8 cellular contexts compared by ENCODE assay signal in genomic region chr6:156685823-156686428, GRCh38.
DNase-seq lines count a peak whose midpoint lies in the region; ATAC-seq and TF ChIP-seq lines count a peak whose summit lies in the region.

No MANE protein-coding gene starts in this region.

- POLR2A ChIA-PET in activated CD8-positive, alpha-beta T cell treated with anti-CD3 and anti-CD28 coated beads for 36 hours (lab: Charles Lee) = interaction anchor here (0.6 to 1.4 kb wide), 2 partner anchors 17 to 91 kb away, joined by 3 read pairs; partner anchors contain the start of gene ARID1B

- intact Hi-C loops in activated CD8-positive, alpha-beta T cell treated with anti-CD3 and anti-CD28 coated beads for 36 hours (cut with micrococcal nuclease) = loop anchor here (2.0 kb wide), 1 partner anchor 91 kb away; the partner anchor contains the start of gene ARID1B

- H3K4me3 ChIP-seq in iPS-20b (ENCODE audit: low read length) = peak overlapping the region; percentile 72

- ATAC-seq in activated CD8-positive, alpha-beta T cell treated with anti-CD3 and anti-CD28 coated beads for 36 hours = no peak
- no peak for ATAC-seq in GM21717 (IDR thresholded peaks at IDR 0.05; ENCODE audit: unreplicated experiment)

- no peaks in the 10 kb centered on the region for H3K9me3 Mint-ChIP-seq in T-helper 2 cell treated with Interferon-gamma antibody and Interleukin-4, amounts not matched to agents 5 μg/mL and 100 μg/mL, for 36 hours
- no peaks in the 10 kb centered on the region for H3K9me3 Mint-ChIP-seq in activated CD8-positive, alpha-beta T cell treated with anti-CD3 and anti-CD28 coated beads for 36 hours

- H3K27ac Mint-ChIP-seq in T-helper 2 cell treated with Interferon-gamma antibody and Interleukin-4, amounts not matched to agents 5 μg/mL and 100 μg/mL, for 36 hours = peak overlapping the region; percentile 92
- peak overlapping the region; percentile 89 for H3K27ac Mint-ChIP-seq in activated CD8-positive, alpha-beta T cell treated with anti-CD3 and anti-CD28 coated beads for 36 hours

- H3K4me3 Mint-ChIP-seq in T-helper 2 cell treated with Interferon-gamma antibody and Interleukin-4, amounts not matched to agents 5 μg/mL and 100 μg/mL, for 36 hours = peak overlapping the region; percentile 92
- H3K4me3 Mint-ChIP-seq in activated CD8-positive, alpha-beta T cell treated with anti-CD3 and anti-CD28 coated beads for 36 hours = peak overlapping the region; percentile 89

- H3K36me3 Mint-ChIP-seq in T-helper 2 cell treated with Interferon-gamma antibody and Interleukin-4, amounts not matched to agents 5 μg/mL and 100 μg/mL, for 36 hours (ENCODE audit: low read depth) = no peaks in the 10 kb centered on the region
- H3K36me3 Mint-ChIP-seq in activated CD8-positive, alpha-beta T cell treated with anti-CD3 and anti-CD28 coated beads for 36 hours (ENCODE audit: low read depth) = no peaks in the 10 kb centered on the region

- no peak for DNase-seq in T-helper 2 cell treated with Interferon-gamma antibody and Interleukin-4, amounts not matched to agents 5 μg/mL and 100 μg/mL, for 36 hours (ENCODE audit: low spot score)
- DNase-seq in T-helper 2 cell (no peak), substantia nigra (lab: John Stamatoyannopoulos, UW) (peak in 3 of 49 donors; percentile 27 to 35 (median 35)), NCI-H2029 treated with DMSO at 0.1 percent for 48 hours (lab: John Stamatoyannopoulos, UW) (no peak), AML-193 (lab: John Stamatoyannopoulos, UW) (no peak)
- peak; percentile 4 for DNase-seq in activated CD8-positive, alpha-beta T cell treated with anti-CD3 and anti-CD28 coated beads for 36 hours

- H3K36me3 ChIP-seq in iPS-20b (ENCODE audit: insufficient read depth, low read depth, low read length) = no peaks in the 10 kb centered on the region

- CTCF ChIA-PET in activated CD8-positive, alpha-beta T cell treated with anti-CD3 and anti-CD28 coated beads for 36 hours (lab: Charles Lee) = interaction anchor here (0.7 to 1.6 kb wide), 4 partner anchors 12 to 91 kb away, joined by 3 to 5 read pairs (median 4); partner anchors contain the start of gene ARID1B

- H3K9ac ChIP-seq in iPS-20b (ENCODE audit: low read depth, low read length) = peak overlapping the region; percentile 91; the same call in 1 of the 2 replicates

- peaks cover 10% of the 10 kb centered on the region; the same call in 1 of the 2 replicates for H3K4me1 ChIP-seq in iPS-20b (ENCODE audit: insufficient read depth, low read length)

- TF ChIP-seq CTCF in activated CD8-positive, alpha-beta T cell treated with anti-CD3 and anti-CD28 coated beads for 36 hours (IDR thresholded peaks at IDR 0.05) = no peak

- no peaks in the 10 kb centered on the region for H3K9me3 ChIP-seq in iPS-20b (ENCODE audit: insufficient read depth, low read depth, low read length)

- peaks cover 7% of the 10 kb centered on the region; the same call in 1 of the 2 replicates for H3K27me3 ChIP-seq in iPS-20b (ENCODE audit: insufficient read depth, low read length)

- H3K27ac ChIP-seq in iPS-20b (ENCODE audit: low read length) = no peak overlapping the region
- H3K27ac ChIP-seq in substantia nigra (ENCODE audit: low read depth, low read length, poor library complexity, severe bottlenecking) = peak overlapping the region; percentile 99

- H3K27me3 Mint-ChIP-seq in T-helper 2 cell treated with Interferon-gamma antibody and Interleukin-4, amounts not matched to agents 5 μg/mL and 100 μg/mL, for 36 hours (ENCODE audit: low read depth) = peaks cover 22% of the 10 kb centered on the region
- no peaks in the 10 kb centered on the region for H3K27me3 Mint-ChIP-seq in activated CD8-positive, alpha-beta T cell treated with anti-CD3 and anti-CD28 coated beads for 36 hours

- H3K4me1 Mint-ChIP-seq in T-helper 2 cell treated with Interferon-gamma antibody and Interleukin-4, amounts not matched to agents 5 μg/mL and 100 μg/mL, for 36 hours (ENCODE audit: low read depth) = peaks cover 14% of the 10 kb centered on the region
- peaks cover 20% of the 10 kb centered on the region for H3K4me1 Mint-ChIP-seq in activated CD8-positive, alpha-beta T cell treated with anti-CD3 and anti-CD28 coated beads for 36 hours (ENCODE audit: low read depth)
